ENCODE assay signal across 8 cellular contexts in the genomic region with DNA sequence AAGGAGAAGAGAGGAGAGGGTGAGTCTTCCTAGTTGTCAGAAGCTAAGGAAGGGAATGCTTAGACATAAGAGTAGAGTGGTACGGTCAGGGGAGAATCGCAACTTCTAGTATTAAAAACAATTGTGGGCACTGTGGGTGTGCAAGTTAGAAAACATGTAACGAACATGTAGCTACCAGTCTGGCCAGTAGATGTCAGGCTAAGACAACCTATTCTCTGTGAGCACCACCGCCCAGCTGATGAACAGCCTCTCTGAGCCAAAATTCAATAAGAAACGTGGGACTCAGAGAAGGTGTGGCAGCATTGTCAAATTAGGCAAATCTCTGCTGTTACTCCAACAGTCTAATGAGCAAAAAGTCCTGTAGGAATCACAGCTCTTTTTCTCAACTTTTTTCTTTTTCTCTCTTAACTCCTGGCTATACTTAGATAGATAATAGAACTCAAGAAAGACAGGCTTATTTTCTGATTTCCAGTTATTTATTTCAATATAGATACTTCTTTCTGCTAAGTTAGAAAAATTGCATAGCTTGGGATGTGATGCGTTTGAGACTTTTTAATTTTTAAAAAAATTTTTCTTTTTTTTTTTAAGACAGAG.
DNase-seq lines count a peak whose midpoint lies in the region; ATAC-seq and TF ChIP-seq lines count a peak whose summit lies in the region.

No MANE protein-coding gene starts in this region.

- TF ChIP-seq EP300 in esophagus muscularis mucosa (IDR thresholded peaks at IDR 0.05): no peak

- POLR2A ChIA-PET in OCI-LY7 (lab: Charles Lee): interaction anchor here (0.6 to 1.2 kb wide), 4 partner anchors 8 to 343 kb away, joined by 3 read pairs; no protein-coding TSS in a partner anchor

- H3K36me3 Mint-ChIP-seq in natural killer cell treated with Interleukin-12 subunit alpha and Interleukin-12 subunit beta and Interleukin-15 and Interleukin-18, amount 100 ng/mL, for 72 hours: no peaks in the 10 kb centered on the region

- intact Hi-C loops in OCI-LY7 (cut with micrococcal nuclease; ENCODE audit: unreplicated experiment) (loop anchor here (1.0 to 10.0 kb wide), 3 partner anchors 299 to 839 kb away; no protein-coding TSS in a partner anchor), esophagus muscularis mucosa (cut with DNase I) (loop anchor here (1.0 to 5.0 kb wide), 3 partner anchors 187 to 374 kb away; partner anchors contain the start of gene USP12)

- no peak overlapping the region for H2AFZ ChIP-seq in OCI-LY7 (ENCODE audit: low read length)

- peaks cover 13 to 24% of the 10 kb centered on the region in 2 donors for H3K27me3 Mint-ChIP-seq in natural killer cell treated with Interleukin-12 subunit alpha and Interleukin-12 subunit beta and Interleukin-15 and Interleukin-18, amount 100 ng/mL, for 72 hours

- H3K27me3 ChIP-seq in esophagus muscularis mucosa: no peaks in the 10 kb centered on the region

- TF ChIP-seq CTCF in OCI-LY7 (conservative IDR thresholded peaks at IDR 0.05; ENCODE audit: low read length): peak; percentile 94
- TF ChIP-seq CTCF in esophagus muscularis mucosa (IDR thresholded peaks at IDR 0.05): peak; percentile 74 to 88 (median 78)

- H3K27ac Mint-ChIP-seq in natural killer cell treated with Interleukin-12 subunit alpha and Interleukin-12 subunit beta and Interleukin-15 and Interleukin-18, amount 100 ng/mL, for 72 hours: no peak overlapping the region

- H3K9me3 ChIP-seq in OCI-LY7 (ENCODE audit: low read length) (no peaks in the 10 kb centered on the region), esophagus muscularis mucosa (no peaks in the 10 kb centered on the region)

- H3K4me1 ChIP-seq in OCI-LY7 (ENCODE audit: insufficient read depth, low read length, poor library complexity, severe bottlenecking) (no peaks in the 10 kb centered on the region), esophagus muscularis mucosa (peaks cover 14 to 69% (median 60%) of the 10 kb centered on the region in 4 donors)

- H3K4me3 ChIP-seq in OCI-LY7 (ENCODE audit: low read depth, low read length, poor library complexity, severe bottlenecking): no peak overlapping the region
- H3K4me3 ChIP-seq in esophagus muscularis mucosa: no peak overlapping the region

- no peaks in the 10 kb centered on the region for H3K36me3 ChIP-seq in OCI-LY7 (ENCODE audit: insufficient read depth, low read length)
- H3K36me3 ChIP-seq in esophagus muscularis mucosa: no peaks in the 10 kb centered on the region

- H3K9me3 Mint-ChIP-seq in natural killer cell treated with Interleukin-12 subunit alpha and Interleukin-12 subunit beta and Interleukin-15 and Interleukin-18, amount 100 ng/mL, for 72 hours: no peaks in the 10 kb centered on the region

- H4K20me1 ChIP-seq in OCI-LY7 (ENCODE audit: insufficient read depth, low read length): no peaks in the 10 kb centered on the region

- no peaks in the 10 kb centered on the region for H3K79me2 ChIP-seq in OCI-LY7 (ENCODE audit: insufficient read depth, low read depth, low read length)

- no peak for TF ChIP-seq POLR2A in esophagus muscularis mucosa (IDR thresholded peaks at IDR 0.05; ENCODE audit: low read depth)

- H3K27ac ChIP-seq in OCI-LY7 (ENCODE audit: low read depth, low read length, poor library complexity, severe bottlenecking) (no peak overlapping the region), esophagus muscularis mucosa (replicated peaks in 1 of 4) (peak overlapping the region; percentile 82 to 89 (median 89))

- peaks cover 9 to 21% of the 10 kb centered on the region in 2 donors for H3K4me1 Mint-ChIP-seq in natural killer cell treated with Interleukin-12 subunit alpha and Interleukin-12 subunit beta and Interleukin-15 and Interleukin-18, amount 100 ng/mL, for 72 hours (ENCODE audit: low read depth in 2 of 2)

- DNase-seq in AG20443 (ENCODE audit: low spot score) (peak; percentile 80), HuH-7 (ENCODE audit: low spot score) (peak; percentile 51), OCI-LY7 (ENCODE audit: low spot score) (peak; percentile 82), activated T-cell treated with anti-CD3 and anti-CD28 coated beads for 1 hour (ENCODE audit: low read depth) (peak; percentile 55), esophagus muscularis mucosa (ENCODE audit: extremely low spot score) (no peak)
- peak; percentile 74 for DNase-seq in natural killer cell treated with Interleukin-12 subunit alpha and Interleukin-12 subunit beta and Interleukin-15 and Interleukin-18, amount 100 ng/mL, for 72 hours (ENCODE audit: low spot score)
- peak; percentile 42 for DNase-seq in stimulated activated naive CD4-positive, alpha-beta T cell treated with Interleukin-2 at 50 U/mL for 16 hours (lab: John Stamatoyannopoulos, UW)

- no TSS peak for BruUV-seq in OCI-LY7 (replicated peaks; lab: Mats Ljungman, UMichigan)

- H3K4me2 ChIP-seq in OCI-LY7 (ENCODE audit: low read length): no peak overlapping the region

- 7% methylated on average over 6 of the region's 6 CpGs for WGBS in esophagus muscularis mucosa

- ATAC-seq in GM19035 (IDR thresholded peaks at IDR 0.05; ENCODE audit: unreplicated experiment): peak; percentile 74
- ATAC-seq in natural killer cell treated with Interleukin-12 subunit alpha and Interleukin-12 subunit beta and Interleukin-15 and Interleukin-18, amount 100 ng/mL, for 72 hours: peak; percentile 74 to 80

- CTCF ChIA-PET in OCI-LY7 (lab: Charles Lee; ENCODE audit: unreplicated experiment): interaction anchor here (0.6 to 2.0 kb wide), 5 partner anchors 13 to 376 kb away, joined by 3 to 6 read pairs (median 5); partner anchors contain the start of gene RASL11A

- no peak overlapping the region for H3K4me3 Mint-ChIP-seq in natural killer cell treated with Interleukin-12 subunit alpha and Interleukin-12 subunit beta and Interleukin-15 and Interleukin-18, amount 100 ng/mL, for 72 hours

- H3K9me2 ChIP-seq in OCI-LY7 (ENCODE audit: insufficient read depth, low read length): no peaks in the 10 kb centered on the region
